18 cellular contexts compared by ENCODE assay signal in the genomic region with DNA sequence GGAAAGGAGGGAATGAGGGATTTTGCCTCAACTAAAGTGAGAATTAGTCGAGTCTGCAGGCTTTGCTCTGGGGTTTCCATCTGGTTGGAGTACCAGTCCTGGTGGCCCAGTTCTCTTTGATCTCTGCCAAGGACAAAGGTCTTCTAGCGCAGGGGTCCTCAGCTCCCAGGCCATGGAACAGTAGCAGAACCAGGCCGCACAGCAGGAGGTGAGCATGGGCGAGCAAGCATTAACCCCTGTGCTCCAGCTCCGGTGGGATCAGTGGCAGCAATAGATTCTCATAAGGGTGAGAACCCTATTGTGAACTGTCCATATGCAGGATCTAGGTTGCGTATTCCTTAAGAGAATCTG. TPM values are rescaled to one million over a fixed set of nuclear protein-coding genes. Genes with fewer than 3 reads are reported as not detected.
A peak's percentile ranks its signal among the peaks of the same experiment; 100 is the strongest.
DNase-seq lines count a peak whose midpoint lies in the region; ATAC-seq, FAIRE-seq and TF ChIP-seq lines count a peak whose summit lies in the region.
"Had no signal": no experiment of that assay in that cellular context is flagged by ENCODE, and none has a peak within 500 bp of the region (broad histone marks: within the 10 kb centered on the region; RNA-seq: fewer than 3 reads in every experiment).

No MANE protein-coding gene starts in this region.

- TF ChIP-seq CTCF in NB4 (IDR thresholded peaks at IDR 0.05; ENCODE audit: low read depth, low read length) (no peak), endodermal cell (conservative IDR thresholded peaks at IDR 0.05) (no peak)

- 0 out of 2 replicates have a peak, but pooled peaks have one; percentile 12 for TF ChIP-seq POLR2A in GM12891 (IDR thresholded peaks at IDR 0.05; ENCODE audit: low read depth, low read length)
- TF ChIP-seq POLR2A in NB4 (IDR thresholded peaks at IDR 0.05; ENCODE audit: extremely low read depth, insufficient read length), result peak; percentile 15

- no peak overlapping the region for H3K9ac ChIP-seq in endodermal cell (ENCODE audit: extremely low read depth, low read length, poor library complexity, severe bottlenecking)
- H3K9ac ChIP-seq: BLaER1 had no signal

- no peaks in the 10 kb centered on the region for H3K9me3 ChIP-seq in endodermal cell (ENCODE audit: control insufficient read depth, low read length)
- H3K9me3 ChIP-seq: A549, BLaER1 had no signal

- peaks cover 37% of the 10 kb centered on the region for H3K36me3 ChIP-seq in endodermal cell (ENCODE audit: control insufficient read depth, insufficient read depth, low read length)

- H3K27ac Mint-ChIP-seq in activated T-cell treated with anti-CD3 and anti-CD28 coated beads, Interleukin-2, amount 50 U/mL, for 72 hours, result no peak overlapping the region
- H3K27ac Mint-ChIP-seq in endodermal cell, result no peak overlapping the region
- H3K27ac Mint-ChIP-seq: CD8-positive, alpha-beta T cell had no signal

- DNase-seq in activated T-cell treated with anti-CD3 and anti-CD28 coated beads, Interleukin-2, amount 50 U/mL, for 48 hours, result peak; percentile 49 to 52
- DNase-seq in activated T-cell treated with anti-CD3 and anti-CD28 coated beads, Interleukin-2, amount 50 U/mL, for 72 hours, result no peak
- DNase-seq in GM12891 (ENCODE audit: insufficient read length, low spot score) (no peak), NB4 (ENCODE audit: low read depth) (peak; percentile 18), endodermal cell (peak; percentile 52), SW480 (ENCODE audit: low spot score) (no peak), caudate nucleus (lab: John Stamatoyannopoulos, UW) (no peak), C1 segment of cervical spinal cord (lab: John Stamatoyannopoulos, UW) (no peak)
- DNase-seq: CD8-positive, alpha-beta T cell; HCEC 1CT; NCI-H1417; NCI-H187; NCI-H2107; NCI-H226; NCI-H524; PC-3 had no signal

- H3K27me3 Mint-ChIP-seq in activated T-cell treated with anti-CD3 and anti-CD28 coated beads, Interleukin-2, amount 50 U/mL, for 72 hours (ENCODE audit: low read depth), result no peaks in the 10 kb centered on the region
- H3K27me3 Mint-ChIP-seq in endodermal cell (ENCODE audit: insufficient read depth), result no peaks in the 10 kb centered on the region

- no peaks in the 10 kb centered on the region for H3K4me1 ChIP-seq in endodermal cell (ENCODE audit: control insufficient read depth, insufficient read depth, low read length)
- H3K4me1 ChIP-seq: A549 had no signal

- no peak for ATAC-seq in activated T-cell treated with anti-CD3 and anti-CD28 coated beads, Interleukin-2, amount 50 U/mL, for 72 hours (replicated peaks in 1 of 2)
- ATAC-seq: CD8-positive, alpha-beta T cell had no signal

- no peak overlapping the region for H3K4me3 Mint-ChIP-seq in activated T-cell treated with anti-CD3 and anti-CD28 coated beads, Interleukin-2, amount 50 U/mL, for 72 hours
- H3K4me3 Mint-ChIP-seq in endodermal cell, result no peak overlapping the region
- H3K4me3 Mint-ChIP-seq: CD8-positive, alpha-beta T cell had no signal

- H3K4me3 ChIP-seq in NB4 (ENCODE audit: low read depth, low read length), result no peak overlapping the region
- no peak overlapping the region for H3K4me3 ChIP-seq in endodermal cell (ENCODE audit: low read length)
- H3K4me3 ChIP-seq: A549, BLaER1 had no signal

- H3K27ac ChIP-seq in endodermal cell (ENCODE audit: low read depth, low read length) (no peak overlapping the region), caudate nucleus (ENCODE audit: low read depth, low read length) (no peak overlapping the region)
- H3K27ac ChIP-seq: A549, BLaER1 had no signal

- H3K9me3 Mint-ChIP-seq in activated T-cell treated with anti-CD3 and anti-CD28 coated beads, Interleukin-2, amount 50 U/mL, for 72 hours, result no peaks in the 10 kb centered on the region
- no peaks in the 10 kb centered on the region for H3K9me3 Mint-ChIP-seq in endodermal cell
- H3K9me3 Mint-ChIP-seq: CD8-positive, alpha-beta T cell had no signal

- H3K36me3 Mint-ChIP-seq in activated T-cell treated with anti-CD3 and anti-CD28 coated beads, Interleukin-2, amount 50 U/mL, for 72 hours (ENCODE audit: insufficient read depth in 2 of 2), result peaks cover 2 to 9% of the 10 kb centered on the region in 2 donors
- peaks cover 23% of the 10 kb centered on the region for H3K36me3 Mint-ChIP-seq in endodermal cell (ENCODE audit: low read depth)

- H3K4me1 Mint-ChIP-seq in activated T-cell treated with anti-CD3 and anti-CD28 coated beads, Interleukin-2, amount 50 U/mL, for 72 hours (ENCODE audit: low read depth), result no peaks in the 10 kb centered on the region
- no peaks in the 10 kb centered on the region for H3K4me1 Mint-ChIP-seq in endodermal cell

- 93 to 98% methylated on average over 6 of the region's 6 CpGs for WGBS in endodermal cell (ENCODE audit: insufficient coverage in 1 of 2, insufficient read length in 1 of 2), 2 experiments

- H3K27me3 ChIP-seq in endodermal cell (ENCODE audit: control insufficient read depth, insufficient read depth, low read length, poor library complexity, severe bottlenecking), result no peaks in the 10 kb centered on the region
- H3K27me3 ChIP-seq: BLaER1 had no signal

- FAIRE-seq in GM12891 (lab: Jason Lieb, UNC), result no peak
- FAIRE-seq: A549 had no signal

TF ChIP-seq in GM12891, 5 proteins besides CTCF, POLR2A, EP300 and RAD21:
- TF ChIP-seq TAF1 (IDR thresholded peaks at IDR 0.05; ENCODE audit: low read depth, low read length) (no peak), POLR2AphosphoS5 (IDR thresholded peaks at IDR 0.05; ENCODE audit: low read depth, low read length) (peak; percentile 66; the same call in 1 of the 2 replicates), POU2F2 (IDR thresholded peaks at IDR 0.05; ENCODE audit: low read depth, low read length) (no peak)
TF ChIP-seq in GM12891: peak in this region for 1.

RNA-seq across cellular contexts. Expression of a gene that starts 23.9 kb away (rescaled TPM):
- 100 to 1,000 TPM; 518 to 624 TPM for total RNA-seq in activated T-cell treated with anti-CD3 and anti-CD28 coated beads, Interleukin-2, amount 50 U/mL, for 72 hours
- 118 TPM for polyA plus RNA-seq in GM12891 (2012; ENCODE audit: low read depth, missing spikeins)
- 10 to 100 TPM; 77.4 to 84.5 TPM for total RNA-seq in endodermal cell
- 104 TPM for polyA plus RNA-seq in endodermal cell (2013, experiment 1 of 2)
- polyA plus RNA-seq in endodermal cell (2013, experiment 2 of 2), result 72.4 TPM

RNA-seq across cellular contexts. Expression of a gene that starts 43.6 kb away (rescaled TPM):
- 100 to 1,000 TPM; 121 to 135 TPM for total RNA-seq in activated T-cell treated with anti-CD3 and anti-CD28 coated beads, Interleukin-2, amount 50 U/mL, for 72 hours
- polyA plus RNA-seq in GM12891 (2012; ENCODE audit: low read depth, missing spikeins), result 60.5 TPM
- total RNA-seq in endodermal cell, result 100 to 1,000 TPM in 1 of 2 donors, 10 to 100 TPM in 1; 92.3 to 125 TPM
- polyA plus RNA-seq in endodermal cell (2013, experiment 1 of 2), result 73.3 TPM
- 70.5 TPM for polyA plus RNA-seq in endodermal cell (2013, experiment 2 of 2)

Comparison
In these comparisons a context has a peak if more than half of its experiments do, and no peak if none do; other contexts are left out.
1. DNase-seq: peak in activated T-cell treated with anti-CD3 and anti-CD28 coated beads, Interleukin-2, amount 50 U/mL, for 48 hours (2 of 2), NB4 (single experiment) and endodermal cell (single experiment); none in activated T-cell treated with anti-CD3 and anti-CD28 coated beads, Interleukin-2, amount 50 U/mL, for 72 hours (0 of 2), GM12891 (single experiment), SW480 (single experiment), caudate nucleus (0 of 61) and C1 segment of cervical spinal cord (0 of 14).
2. RNA of a gene that starts 23.9 kb away (total RNA-seq): 518 to 624 TPM in activated T-cell treated with anti-CD3 and anti-CD28 coated beads, Interleukin-2, amount 50 U/mL, for 72 hours; 77.4 to 84.5 TPM in endodermal cell; every median in the first group is over 4 times any median in the second.